ENCODE assay signal across 9 cellular contexts in the genomic region with DNA sequence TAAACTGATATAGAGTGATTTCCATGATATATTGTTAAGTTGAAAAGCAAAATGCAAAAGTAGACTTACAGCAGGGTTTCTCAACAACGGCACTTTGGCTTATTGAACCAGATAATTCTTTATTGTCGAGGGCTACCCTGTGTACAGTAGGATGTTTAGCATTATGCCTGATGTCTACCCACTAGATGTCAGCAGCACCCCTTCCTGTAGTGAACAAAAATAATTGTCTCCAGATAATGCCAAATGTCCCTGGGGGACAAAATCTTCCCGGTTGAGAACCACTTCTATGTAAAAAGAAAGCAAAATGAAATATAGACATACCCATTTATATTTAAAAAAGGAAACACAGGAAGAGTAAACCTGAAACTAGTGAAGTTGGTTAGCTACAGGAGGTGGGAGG. TPM values are rescaled to one million over a fixed set of nuclear protein-coding genes. Genes with fewer than 3 reads are reported as not detected.
DNase-seq lines count a peak whose midpoint lies in the region; ATAC-seq, FAIRE-seq and TF ChIP-seq lines count a peak whose summit lies in the region.
"Had no signal": no experiment of that assay in that cellular context is flagged by ENCODE, and none has a peak within 500 bp of the region (broad histone marks: within the 10 kb centered on the region; RNA-seq: fewer than 3 reads in every experiment).

No MANE protein-coding gene starts in this region.

- H3K9me2 ChIP-seq in GM23248 (ENCODE audit: insufficient read depth) = no peaks in the 10 kb centered on the region

- peaks cover 4% of the 10 kb centered on the region for H3K36me3 Mint-ChIP-seq in activated naive CD8-positive, alpha-beta T cell treated with anti-CD3 and anti-CD28 coated beads, Interleukin-2, amount 50 U/mL, for 24 hours (ENCODE audit: low read depth)

- H4K20me1 ChIP-seq in smooth muscle cell (ENCODE audit: low read depth) = no peaks in the 10 kb centered on the region
- no peaks in the 10 kb centered on the region for H4K20me1 ChIP-seq in GM23248 (ENCODE audit: insufficient read depth)

- FAIRE-seq in D721Med (lab: Jason Lieb, UNC) = no peak

- 73% methylated on average over 3 of the region's 3 CpGs for WGBS in smooth muscle cell (ENCODE audit: low lambda C conversion rate)
- 12 to 19% methylated on average over 3 of the region's 3 CpGs for WGBS in GM23248 (ENCODE audit: low coverage in 1 of 2, low lambda C conversion rate in 2 of 2, missing lambda C conversion rate in 2 of 2), 2 experiments

- no peaks in the 10 kb centered on the region for H3K79me2 ChIP-seq in smooth muscle cell (ENCODE audit: low read depth)
- H3K79me2 ChIP-seq in GM23248 (ENCODE audit: insufficient read depth) = no peaks in the 10 kb centered on the region

- in situ Hi-C loops in GM23248 (cut with MboI) = no loop called here

- H3K27me3 ChIP-seq in smooth muscle cell (ENCODE audit: low read depth) (no peaks in the 10 kb centered on the region), GM23248 (replicated peaks; ENCODE audit: insufficient read depth) (no peaks in the 10 kb centered on the region)

- H3K27ac Mint-ChIP-seq in activated naive CD8-positive, alpha-beta T cell treated with anti-CD3 and anti-CD28 coated beads, Interleukin-2, amount 50 U/mL, for 24 hours = no peak overlapping the region

- no peak overlapping the region for H2AFZ ChIP-seq in smooth muscle cell (ENCODE audit: low read depth)
- H2AFZ ChIP-seq in GM23248 = no peak overlapping the region

- H3K27me3 Mint-ChIP-seq in activated naive CD8-positive, alpha-beta T cell treated with anti-CD3 and anti-CD28 coated beads, Interleukin-2, amount 50 U/mL, for 24 hours = no peaks in the 10 kb centered on the region

- H3K27ac ChIP-seq in smooth muscle cell (ENCODE audit: low read depth) = no peak overlapping the region
- H3K27ac ChIP-seq in GM23248 = no peak overlapping the region

- no peak overlapping the region for H3K4me3 Mint-ChIP-seq in activated naive CD8-positive, alpha-beta T cell treated with anti-CD3 and anti-CD28 coated beads, Interleukin-2, amount 50 U/mL, for 24 hours

- H3K4me2 ChIP-seq in smooth muscle cell (no peak overlapping the region), GM23248 (ENCODE audit: unreplicated experiment) (no peak overlapping the region)

- peaks cover 2% of the 10 kb centered on the region for H3K4me1 Mint-ChIP-seq in activated naive CD8-positive, alpha-beta T cell treated with anti-CD3 and anti-CD28 coated beads, Interleukin-2, amount 50 U/mL, for 24 hours

- H3K9me3 ChIP-seq in smooth muscle cell (replicated peaks; ENCODE audit: low read depth) (no peaks in the 10 kb centered on the region), GM23248 (ENCODE audit: low read depth) (no peaks in the 10 kb centered on the region)
- H3K9me3 ChIP-seq: mucosa of descending colon had no signal

- no peak overlapping the region for H3K4me3 ChIP-seq in smooth muscle cell
- no peak overlapping the region for H3K4me3 ChIP-seq in GM23248
- H3K4me3 ChIP-seq: mucosa of descending colon had no signal

- H3K36me3 ChIP-seq in smooth muscle cell (ENCODE audit: low read depth) (no peaks in the 10 kb centered on the region), GM23248 (ENCODE audit: low read depth) (no peaks in the 10 kb centered on the region)

- H3K4me1 ChIP-seq in smooth muscle cell (ENCODE audit: low read depth) (no peaks in the 10 kb centered on the region), GM23248 (ENCODE audit: insufficient read depth) (no peaks in the 10 kb centered on the region)

- TF ChIP-seq CTCF in D721Med (IDR thresholded peaks at IDR 0.05; ENCODE audit: insufficient read depth, missing control alignments) (peak; percentile 39), smooth muscle cell (IDR thresholded peaks at IDR 0.05; ENCODE audit: borderline replicate concordance, insufficient read depth, poor library complexity, severe bottlenecking) (peak; percentile 4)

- ATAC-seq in GM19035 (IDR thresholded peaks at IDR 0.05; ENCODE audit: unreplicated experiment) = peak; percentile 74
- peak; percentile 68 for ATAC-seq in HG03558 (IDR thresholded peaks at IDR 0.05; ENCODE audit: extremely low read depth, unreplicated experiment)
- peak; percentile 69 for ATAC-seq in activated naive CD8-positive, alpha-beta T cell treated with anti-CD3 and anti-CD28 coated beads, Interleukin-2, amount 50 U/mL, for 24 hours
- ATAC-seq: mucosa of descending colon had no signal

- no peaks in the 10 kb centered on the region for H3K9me3 Mint-ChIP-seq in activated naive CD8-positive, alpha-beta T cell treated with anti-CD3 and anti-CD28 coated beads, Interleukin-2, amount 50 U/mL, for 24 hours

- H3F3A ChIP-seq in smooth muscle cell (ENCODE audit: low read depth) (no peaks in the 10 kb centered on the region), GM23248 (ENCODE audit: insufficient read depth) (no peaks in the 10 kb centered on the region)

- H3K9ac ChIP-seq in smooth muscle cell (ENCODE audit: low read depth) (no peak overlapping the region), GM23248 (no peak overlapping the region)

- DNase-seq in D721Med (ENCODE audit: insufficient read length, low spot score) (no peak), smooth muscle cell (lab: John Stamatoyannopoulos, UW; ENCODE audit: unreplicated experiment) (no peak), GM23248 (no peak), midbrain (lab: John Stamatoyannopoulos, UW) (no peak), GOT3 (lab: John Stamatoyannopoulos, UW) (no peak)
- no peak for DNase-seq in activated naive CD8-positive, alpha-beta T cell treated with anti-CD3 and anti-CD28 coated beads, Interleukin-2, amount 50 U/mL, for 24 hours

RNA-seq across cellular contexts. Expression of a gene that starts 32.4 kb away (rescaled TPM):
- total RNA-seq in smooth muscle cell = 0.04 TPM in 1 of 2 replicates, not detected in the other
- polyA plus RNA-seq in smooth muscle cell (not detected in 2 replicates), GM23248 (2016; fragmentation: Nextera tagmentation; extraction: Ambion mirVana) (not detected in 2 replicates)
- 0.11 TPM in 1 of 2 replicates, not detected in the other for total RNA-seq in GM23248 (2014; rRNA removed; shearing (Covaris generic))
